Comparison of ENCODE assay signal across 8 cellular contexts in the genomic region with DNA sequence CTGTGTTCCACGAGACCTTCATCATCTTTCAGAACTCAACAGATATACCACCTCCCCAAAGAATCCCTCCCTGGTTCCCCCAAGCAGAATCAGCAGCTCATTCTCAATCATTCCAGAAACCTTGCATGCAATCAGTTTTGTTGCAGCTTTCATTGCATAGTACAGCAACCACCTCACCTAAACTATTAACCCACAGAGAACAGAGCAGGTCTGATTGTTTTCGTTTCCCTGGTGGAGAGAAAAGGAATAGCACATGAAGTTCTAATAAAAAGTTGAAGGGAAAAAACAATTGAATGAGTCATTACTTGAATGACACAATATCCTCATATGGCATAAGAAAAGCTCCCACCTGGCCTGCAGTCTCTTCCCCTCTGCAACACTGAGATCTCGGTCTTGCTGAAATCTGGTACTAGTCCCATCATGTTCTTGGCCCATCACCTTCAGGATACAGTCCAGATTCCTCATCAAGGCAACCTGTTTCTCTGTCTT.
DNase-seq lines count a peak whose midpoint lies in the region; ATAC-seq and TF ChIP-seq lines count a peak whose summit lies in the region.

No MANE protein-coding gene starts in this region.

- TF ChIP-seq CTCF in AG04450 (IDR thresholded peaks at IDR 0.05; ENCODE audit: low read depth, low read length): peak; percentile 42; the same call in 1 of the 2 replicates

- no peak overlapping the region for H3K27ac ChIP-seq in AG04450 (ENCODE audit: low read depth, low read length)

- DNase-seq in AG04450 (ENCODE audit: low read depth, low spot score) (no peak), H4 (ENCODE audit: low spot score) (peak; percentile 44), SKM-1 (lab: John Stamatoyannopoulos, UW; ENCODE audit: unreplicated experiment) (peak; percentile 36), glomerular visceral epithelial cell (ENCODE audit: extremely low spot score) (peak; percentile 5), amniotic stem cell (lab: John Stamatoyannopoulos, UW) (no peak), pons (ENCODE audit: low spot score) (no peak)
- no peak for DNase-seq in stimulated activated CD4-positive, alpha-beta T cell treated with anti-CD3 and anti-CD28 coated beads, Interleukin-2, amount 100 ng/mL, for 48 hours

- H3K4me3 ChIP-seq in AG04450 (ENCODE audit: low read depth, low read length): no peak overlapping the region

- POLR2A ChIA-PET in AG04450 (lab: Yijun Ruan, JAX): no interaction called here

- no peak for ATAC-seq in GM21390 (IDR thresholded peaks at IDR 0.05; ENCODE audit: unreplicated experiment)

- H3K9me3 ChIP-seq in AG04450 (ENCODE audit: control insufficient read depth, insufficient read depth, low read length): peaks cover 8% of the 10 kb centered on the region

- H3K27me3 ChIP-seq in AG04450 (ENCODE audit: control insufficient read depth, insufficient read depth, low read length): no peaks in the 10 kb centered on the region

- CTCF ChIA-PET in AG04450 (lab: Charles Lee): interaction anchor here (0.6 to 2.0 kb wide), 3 partner anchors 8 to 52 kb away, joined by 4 to 5 read pairs (median 4); no protein-coding TSS in a partner anchor

Comparison
In these comparisons a context has a peak if more than half of its experiments do, and no peak if none do; other contexts are left out.
1. DNase-seq: peak in H4 (single experiment), SKM-1 (single experiment) and glomerular visceral epithelial cell (single experiment); none in AG04450 (single experiment), amniotic stem cell (single experiment), stimulated activated CD4-positive, alpha-beta T cell treated with anti-CD3 and anti-CD28 coated beads, Interleukin-2, amount 100 ng/mL, for 48 hours (0 of 2) and pons (single experiment).